8 cellular contexts compared by ENCODE assay signal in the genomic region with DNA sequence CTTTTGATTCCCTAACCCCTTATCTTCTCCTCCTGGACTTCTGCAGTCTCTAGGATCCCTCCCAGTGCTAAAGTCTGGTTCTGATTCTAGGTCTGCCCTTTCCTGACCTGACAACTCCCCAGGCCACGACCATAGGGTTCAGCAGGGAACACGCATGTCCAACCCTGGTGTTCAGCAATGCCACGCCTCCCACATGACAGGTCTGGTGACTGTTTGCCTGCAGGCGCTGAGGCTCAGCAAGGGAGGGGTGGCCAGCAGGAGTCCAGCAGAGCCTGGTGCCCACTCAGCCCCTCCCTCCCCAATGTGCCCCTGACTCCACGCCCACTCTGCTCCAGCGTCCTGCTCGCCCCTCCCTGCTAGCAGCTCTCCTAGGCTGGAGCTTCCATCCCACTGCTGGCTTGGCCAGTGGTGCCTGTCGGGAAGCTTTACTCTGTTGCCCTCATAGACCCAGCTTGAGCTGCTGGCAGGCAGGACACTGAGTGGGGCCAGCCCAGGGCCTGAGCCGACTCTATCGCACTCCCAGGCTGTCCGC. TPM values are rescaled to one million over a fixed set of nuclear protein-coding genes. Genes with fewer than 3 reads are reported as not detected.
DNase-seq lines count a peak whose midpoint lies in the region; ATAC-seq and TF ChIP-seq lines count a peak whose summit lies in the region.

No MANE protein-coding gene starts in this region.

- H3K27ac ChIP-seq in right cardiac atrium (ENCODE audit: low read length) (peak overlapping the region; percentile 19), smooth muscle cell (ENCODE audit: low read depth) (peak overlapping the region; percentile 55), WERI-Rb-1 (no peak overlapping the region)

- no peaks in the 10 kb centered on the region for H3K27me3 ChIP-seq in right cardiac atrium (ENCODE audit: control insufficient read depth, insufficient read depth)
- no peaks in the 10 kb centered on the region for H3K27me3 ChIP-seq in smooth muscle cell (ENCODE audit: low read depth)
- no peaks in the 10 kb centered on the region for H3K27me3 ChIP-seq in MG63
- H3K27me3 ChIP-seq in WERI-Rb-1 (ENCODE audit: insufficient read depth, low read depth, severe bottlenecking): no peaks in the 10 kb centered on the region

- ATAC-seq in activated T-cell treated with anti-CD3 and anti-CD28 coated beads, Interleukin-2, amount 50 U/mL, for 72 hours (replicated peaks in 1 of 2): peak; percentile 30 to 55
- ATAC-seq in right cardiac atrium: peak; percentile 15 to 48

- H3K9me3 ChIP-seq in right cardiac atrium (ENCODE audit: control insufficient read depth, low read length) (no peaks in the 10 kb centered on the region), smooth muscle cell (replicated peaks; ENCODE audit: low read depth) (no peaks in the 10 kb centered on the region), MG63 (no peaks in the 10 kb centered on the region), WERI-Rb-1 (ENCODE audit: severe bottlenecking) (no peaks in the 10 kb centered on the region)

- H2AFZ ChIP-seq in smooth muscle cell (ENCODE audit: low read depth): no peak overlapping the region

- no peak for DNase-seq in activated T-cell treated with anti-CD3 and anti-CD28 coated beads, Interleukin-2, amount 50 U/mL, for 72 hours
- DNase-seq in right cardiac atrium: peak in 2 of 3 donors; percentile 76 to 80
- no peak for DNase-seq in smooth muscle cell (lab: John Stamatoyannopoulos, UW; ENCODE audit: unreplicated experiment)
- DNase-seq in MG63: no peak
- DNase-seq in WERI-Rb-1: no peak
- DNase-seq in pons (ENCODE audit: low spot score): no peak
- no peak for DNase-seq in HCEC 1CT

- H3K4me3 ChIP-seq in right cardiac atrium (ENCODE audit: low read length): no peak overlapping the region
- H3K4me3 ChIP-seq in smooth muscle cell: no peak overlapping the region
- H3K4me3 ChIP-seq in MG63: no peak overlapping the region
- H3K4me3 ChIP-seq in WERI-Rb-1 (ENCODE audit: low read depth, low read length): no peak overlapping the region

- peak overlapping the region; percentile 37 for H3K4me2 ChIP-seq in smooth muscle cell

- H3K27me3 Mint-ChIP-seq in IgD-negative memory B cell: no peaks in the 10 kb centered on the region
- H3K27me3 Mint-ChIP-seq in activated T-cell treated with anti-CD3 and anti-CD28 coated beads, Interleukin-2, amount 50 U/mL, for 72 hours (ENCODE audit: low read depth): no peaks in the 10 kb centered on the region

- H3K4me1 Mint-ChIP-seq in IgD-negative memory B cell: peaks cover 27 to 35% (median 30%) of the 10 kb centered on the region in 3 donors
- H3K4me1 Mint-ChIP-seq in activated T-cell treated with anti-CD3 and anti-CD28 coated beads, Interleukin-2, amount 50 U/mL, for 72 hours (ENCODE audit: low read depth): peaks cover 54% of the 10 kb centered on the region

- H3K36me3 ChIP-seq in smooth muscle cell (ENCODE audit: low read depth): no peaks in the 10 kb centered on the region
- no peaks in the 10 kb centered on the region; the same call in 1 of the 2 replicates for H3K36me3 ChIP-seq in MG63
- H3K36me3 ChIP-seq in WERI-Rb-1: peaks cover 2% of the 10 kb centered on the region; the same call in 1 of the 2 replicates

- no peak overlapping the region for H3K9ac ChIP-seq in smooth muscle cell (ENCODE audit: low read depth)

- 55% methylated on average over 11 of the region's 11 CpGs for WGBS in right cardiac atrium
- 43% methylated on average over 11 of the region's 11 CpGs for WGBS in smooth muscle cell (ENCODE audit: low lambda C conversion rate)

- H3K4me1 ChIP-seq in right cardiac atrium (ENCODE audit: control insufficient read depth, insufficient read depth, low read length): peaks cover 36% of the 10 kb centered on the region
- peaks cover 7% of the 10 kb centered on the region for H3K4me1 ChIP-seq in smooth muscle cell (ENCODE audit: low read depth)

- no peaks in the 10 kb centered on the region for H3K9me3 Mint-ChIP-seq in IgD-negative memory B cell
- no peaks in the 10 kb centered on the region for H3K9me3 Mint-ChIP-seq in activated T-cell treated with anti-CD3 and anti-CD28 coated beads, Interleukin-2, amount 50 U/mL, for 72 hours

- TF ChIP-seq CTCF in smooth muscle cell (IDR thresholded peaks at IDR 0.05; ENCODE audit: borderline replicate concordance, insufficient read depth, poor library complexity, severe bottlenecking): no peak
- TF ChIP-seq CTCF in WERI-Rb-1 (IDR thresholded peaks at IDR 0.05; ENCODE audit: low read depth, low read length): no peak

- H4K20me1 ChIP-seq in smooth muscle cell (ENCODE audit: low read depth): peaks cover 78% of the 10 kb centered on the region

- peaks cover 73% of the 10 kb centered on the region for H3K79me2 ChIP-seq in smooth muscle cell (ENCODE audit: low read depth)

- peak overlapping the region; percentile 93 to 96 (median 95) for H3K27ac Mint-ChIP-seq in IgD-negative memory B cell
- H3K27ac Mint-ChIP-seq in activated T-cell treated with anti-CD3 and anti-CD28 coated beads, Interleukin-2, amount 50 U/mL, for 72 hours: peak overlapping the region; percentile 99

- peaks cover 3% of the 10 kb centered on the region for H3K36me3 Mint-ChIP-seq in IgD-negative memory B cell
- peaks cover 0 to 3% of the 10 kb centered on the region in 2 donors for H3K36me3 Mint-ChIP-seq in activated T-cell treated with anti-CD3 and anti-CD28 coated beads, Interleukin-2, amount 50 U/mL, for 72 hours (ENCODE audit: insufficient read depth in 2 of 2)

- H3F3A ChIP-seq in smooth muscle cell (ENCODE audit: low read depth): peaks cover 7% of the 10 kb centered on the region

- peak overlapping the region; percentile 21 to 83 (median 66) for H3K4me3 Mint-ChIP-seq in IgD-negative memory B cell
- peak overlapping the region; percentile 91 for H3K4me3 Mint-ChIP-seq in activated T-cell treated with anti-CD3 and anti-CD28 coated beads, Interleukin-2, amount 50 U/mL, for 72 hours

- intact Hi-C loops in right cardiac atrium (cut with DNase I): no loop called here

RNA-seq across cellular contexts. Expression of a gene that starts 17.3 kb away (rescaled TPM):
- 8.9 TPM for polyA plus RNA-seq in IgD-negative memory B cell
- total RNA-seq in activated T-cell treated with anti-CD3 and anti-CD28 coated beads, Interleukin-2, amount 50 U/mL, for 72 hours: 10 to 100 TPM; 25.5 to 28.2 TPM
- 10 to 100 TPM; 22.8 to 39.3 (median 35.4) TPM for total RNA-seq in right cardiac atrium
- polyA plus RNA-seq in right cardiac atrium: 21.5 TPM
- total RNA-seq in smooth muscle cell: 16.5 and 20.7 TPM in 2 replicates
- polyA plus RNA-seq in smooth muscle cell: 37.4 and 59.5 TPM in 2 replicates
- total RNA-seq in MG63 (2014; rRNA removed; shearing (Covaris generic); ENCODE audit: low replicate concordance): 2.9 and 23.6 TPM in 2 replicates

Comparison
In these comparisons a context has a peak if more than half of its experiments do, and no peak if none do; other contexts are left out.
1. DNase-seq: peak in right cardiac atrium (2 of 3); none in activated T-cell treated with anti-CD3 and anti-CD28 coated beads, Interleukin-2, amount 50 U/mL, for 72 hours (0 of 2), smooth muscle cell (single experiment), MG63 (single experiment), WERI-Rb-1 (single experiment), pons (single experiment) and HCEC 1CT (single experiment).